Comparison of ENCODE assay signal across 19 cellular contexts in genomic region chr1:234820597-234820996, GRCh38.
"Had no signal": no experiment of that assay in that cellular context is flagged by ENCODE, and none has a peak within 500 bp of the region (broad histone marks: within the 10 kb centered on the region; RNA-seq: fewer than 3 reads in every experiment).

No MANE protein-coding gene starts in this region.

- H3K4me3 Mint-ChIP-seq: dendritic cell treated with granulocyte-macrophage colony-stimulating factor and Interleukin-4, amounts not matched to agents 40 ng/mL and 50 ng/mL, for 4 days; effector memory CD8-positive, alpha-beta T cell; natural killer cell treated with Interleukin-12 subunit alpha and Interleukin-12 subunit beta and Interleukin-15 and Interleukin-18, amount 100 ng/mL, for 72 hours; stimulated activated memory B cell treated with anti-CD40 and anti-IgM and Interleukin-4, amounts not matched to agents 10 μg/mL and 1 μg/mL and 100 μg/mL, for 72 hours had no signal

- H3K4me3 ChIP-seq: esophagus muscularis mucosa, gastrocnemius medialis, heart right ventricle, mucosa of descending colon, spleen, upper lobe of right lung, vagina had no signal

- FAIRE-seq: colon had no signal

- H3K9me3 Mint-ChIP-seq: dendritic cell treated with granulocyte-macrophage colony-stimulating factor and Interleukin-4, amounts not matched to agents 40 ng/mL and 50 ng/mL, for 4 days; effector memory CD8-positive, alpha-beta T cell; natural killer cell treated with Interleukin-12 subunit alpha and Interleukin-12 subunit beta and Interleukin-15 and Interleukin-18, amount 100 ng/mL, for 72 hours; stimulated activated memory B cell treated with anti-CD40 and anti-IgM and Interleukin-4, amounts not matched to agents 10 μg/mL and 1 μg/mL and 100 μg/mL, for 72 hours had no signal

- H3K27ac Mint-ChIP-seq: dendritic cell treated with granulocyte-macrophage colony-stimulating factor and Interleukin-4, amounts not matched to agents 40 ng/mL and 50 ng/mL, for 4 days; effector memory CD8-positive, alpha-beta T cell; stimulated activated memory B cell treated with anti-CD40 and anti-IgM and Interleukin-4, amounts not matched to agents 10 μg/mL and 1 μg/mL and 100 μg/mL, for 72 hours had no signal

- DNase-seq: effector memory CD8-positive, alpha-beta T cell; gastrocnemius medialis; heart right ventricle; islet precursor cell; mucosa of descending colon; spleen; stimulated activated CD4-positive, alpha-beta T cell treated with anti-CD3 and anti-CD28 coated beads, Interleukin-15, amount 100 ng/mL, for 24 hours; stimulated activated CD4-positive, alpha-beta T cell treated with anti-CD3 and anti-CD28 coated beads, Interleukin-1b, Interleukin-23, amount 100 ng/mL, for 48 hours; stimulated activated CD4-positive, alpha-beta T cell treated with anti-CD3 and anti-CD28 coated beads, Interleukin-4, amount 100 ng/mL, for 24 hours; upper lobe of right lung had no signal

- H3K9me3 ChIP-seq: esophagus muscularis mucosa, gastrocnemius medialis, heart right ventricle, mucosa of descending colon, spleen, upper lobe of right lung, vagina had no signal

- H3K36me3 Mint-ChIP-seq: natural killer cell treated with Interleukin-12 subunit alpha and Interleukin-12 subunit beta and Interleukin-15 and Interleukin-18, amount 100 ng/mL, for 72 hours; stimulated activated memory B cell treated with anti-CD40 and anti-IgM and Interleukin-4, amounts not matched to agents 10 μg/mL and 1 μg/mL and 100 μg/mL, for 72 hours had no signal

- H3K36me3 ChIP-seq: esophagus muscularis mucosa, gastrocnemius medialis, heart right ventricle, spleen, upper lobe of right lung, vagina had no signal

- H3K4me1 ChIP-seq: spleen had no signal

- H3K27ac ChIP-seq: epithelial cell of prostate, esophagus muscularis mucosa, gastrocnemius medialis, heart right ventricle, spleen, upper lobe of right lung, vagina had no signal

- H3K27me3 ChIP-seq: esophagus muscularis mucosa, gastrocnemius medialis, heart right ventricle, spleen, upper lobe of right lung, vagina had no signal

- H3K4me1 Mint-ChIP-seq: stimulated activated memory B cell treated with anti-CD40 and anti-IgM and Interleukin-4, amounts not matched to agents 10 μg/mL and 1 μg/mL and 100 μg/mL, for 72 hours had no signal

- H3K27me3 Mint-ChIP-seq: dendritic cell treated with granulocyte-macrophage colony-stimulating factor and Interleukin-4, amounts not matched to agents 40 ng/mL and 50 ng/mL, for 4 days; stimulated activated memory B cell treated with anti-CD40 and anti-IgM and Interleukin-4, amounts not matched to agents 10 μg/mL and 1 μg/mL and 100 μg/mL, for 72 hours had no signal

- ATAC-seq: effector memory CD8-positive, alpha-beta T cell; gastrocnemius medialis; heart right ventricle; left lobe of liver; mucosa of descending colon; natural killer cell treated with Interleukin-12 subunit alpha and Interleukin-12 subunit beta and Interleukin-15 and Interleukin-18, amount 100 ng/mL, for 72 hours; sciatic nerve; stimulated activated memory B cell treated with anti-CD40 and anti-IgM and Interleukin-4, amounts not matched to agents 10 μg/mL and 1 μg/mL and 100 μg/mL, for 72 hours; upper lobe of right lung had no signal
